10 cellular contexts compared by ENCODE assay signal in genomic region chr19:35901055-35901644, GRCh38. TPM values are rescaled to one million over a fixed set of nuclear protein-coding genes. Genes with fewer than 3 reads are reported as not detected.
A peak's percentile ranks its signal among the peaks of the same experiment; 100 is the strongest.
DNase-seq lines count a peak whose midpoint lies in the region; ATAC-seq and TF ChIP-seq lines count a peak whose summit lies in the region.
"Had no signal": no experiment of that assay in that cellular context is flagged by ENCODE, and none has a peak within 500 bp of the region (broad histone marks: within the 10 kb centered on the region; RNA-seq: fewer than 3 reads in every experiment).

No MANE protein-coding gene starts in this region.

- DNase-seq in Calu3 (no peak), NCI-H226 (peak; percentile 55), neural crest cell (ENCODE audit: low read depth, low spot score) (no peak), MV-4-11 (lab: John Stamatoyannopoulos, UW) (no peak), NOMO-1 (lab: John Stamatoyannopoulos, UW; ENCODE audit: unreplicated experiment in 2 of 2) (no peak), cerebellar nuclear complex (lab: John Stamatoyannopoulos, UW) (no peak)

- no peak for ATAC-seq in GM18909 (IDR thresholded peaks at IDR 0.05; ENCODE audit: poor library complexity, unreplicated experiment)

- CTCF ChIA-PET in Calu3 (lab: Charles Lee), result interaction anchor here (0.6 kb wide), 1 partner anchor 31 kb away, joined by 3 read pairs; no protein-coding TSS in a partner anchor

- H3K27ac Mint-ChIP-seq in Calu3 (ENCODE audit: unreplicated experiment) (no peak overlapping the region), neural crest cell (ENCODE audit: unreplicated experiment) (no peak overlapping the region)
- peak overlapping the region; percentile 96 for H3K27ac Mint-ChIP-seq in dendritic cell treated with granulocyte-macrophage colony-stimulating factor and Interleukin-4, amounts not matched to agents 40 ng/mL and 50 ng/mL, for 4 days

- H3K36me3 Mint-ChIP-seq in Calu3 (ENCODE audit: insufficient read depth, unreplicated experiment) (peaks cover 35% of the 10 kb centered on the region), neural crest cell (ENCODE audit: low read depth) (no peaks in the 10 kb centered on the region)
- H3K36me3 Mint-ChIP-seq in dendritic cell treated with granulocyte-macrophage colony-stimulating factor and Interleukin-4, amounts not matched to agents 40 ng/mL and 50 ng/mL, for 4 days (ENCODE audit: low read depth), result peaks cover 75% of the 10 kb centered on the region

- H3K27me3 Mint-ChIP-seq in Calu3 (ENCODE audit: unreplicated experiment) (peaks cover 32% of the 10 kb centered on the region), neural crest cell (ENCODE audit: low read depth) (peaks cover 53% of the 10 kb centered on the region)
- H3K27me3 Mint-ChIP-seq in dendritic cell treated with granulocyte-macrophage colony-stimulating factor and Interleukin-4, amounts not matched to agents 40 ng/mL and 50 ng/mL, for 4 days, result no peaks in the 10 kb centered on the region

- BruUV-seq in Calu3 (replicated peaks; lab: Mats Ljungman, UMichigan), result no TSS peak

- H3K9me3 Mint-ChIP-seq in Calu3 (ENCODE audit: low read depth, unreplicated experiment) (no peaks in the 10 kb centered on the region), neural crest cell (no peaks in the 10 kb centered on the region)
- H3K9me3 Mint-ChIP-seq in dendritic cell treated with granulocyte-macrophage colony-stimulating factor and Interleukin-4, amounts not matched to agents 40 ng/mL and 50 ng/mL, for 4 days, result no peaks in the 10 kb centered on the region

- H3K4me3 Mint-ChIP-seq in Calu3 (ENCODE audit: low read depth, unreplicated experiment) (peak overlapping the region; percentile 91), neural crest cell (peak overlapping the region; percentile 94)
- peak overlapping the region; percentile 98 for H3K4me3 Mint-ChIP-seq in dendritic cell treated with granulocyte-macrophage colony-stimulating factor and Interleukin-4, amounts not matched to agents 40 ng/mL and 50 ng/mL, for 4 days

- intact Hi-C loops in Calu3 (cut with micrococcal nuclease; ENCODE audit: unreplicated experiment), result no loop called here
- intact Hi-C loops in dendritic cell treated with granulocyte-macrophage colony-stimulating factor and Interleukin-4, amounts not matched to agents 40 ng/mL and 50 ng/mL, for 4 days (cut with micrococcal nuclease), result loop anchor here (10.0 kb wide), 1 partner anchor 156 kb away; the partner anchor contains the start of genes IGFLR1, LIN37, PSENEN and U2AF1L4

- H3K4me1 Mint-ChIP-seq in Calu3 (ENCODE audit: low read depth, unreplicated experiment) (peaks cover 9% of the 10 kb centered on the region), neural crest cell (peaks cover 6% of the 10 kb centered on the region)
- peaks cover 66% of the 10 kb centered on the region for H3K4me1 Mint-ChIP-seq in dendritic cell treated with granulocyte-macrophage colony-stimulating factor and Interleukin-4, amounts not matched to agents 40 ng/mL and 50 ng/mL, for 4 days (ENCODE audit: low read depth)

- TF ChIP-seq CTCF in Calu3 (IDR thresholded peaks at IDR 0.05; ENCODE audit: unreplicated experiment) (no peak), neural crest cell (conservative IDR thresholded peaks at IDR 0.05) (no peak)

RNA-seq across cellular contexts. Expression of gene NFKBID, which starts 0.8 kb away (rescaled TPM):
- 14.9 and 15.6 TPM in 2 replicates for total RNA-seq in Calu3 (2022)
- 6.4 and 8.0 TPM in 2 replicates for total RNA-seq in neural crest cell

RNA-seq across cellular contexts. Expression of gene HCST, which starts 1.2 kb away (rescaled TPM):
- total RNA-seq in Calu3 (2022), result not detected in 2 replicates
- not detected in 2 replicates for total RNA-seq in neural crest cell
- total RNA-seq: HT1080, kidney epithelial cell had no signal

RNA-seq across cellular contexts. Expression of gene TYROBP, which starts 6.9 kb away (rescaled TPM):
- total RNA-seq in Calu3 (2022) (not detected in 2 replicates), neural crest cell (not detected in 2 replicates)
- total RNA-seq: HT1080, kidney epithelial cell had no signal

RNA-seq across cellular contexts. Expression of gene APLP1, which starts 32.8 kb away (rescaled TPM):
- total RNA-seq in Calu3 (2022), result 11.5 and 15.8 TPM in 2 replicates
- 140 and 143 TPM in 2 replicates for total RNA-seq in neural crest cell

RNA-seq across cellular contexts. Expression of gene LRFN3, which starts 35.0 kb away (rescaled TPM):
- total RNA-seq in Calu3 (2022), result 15.2 and 18.5 TPM in 2 replicates
- total RNA-seq in neural crest cell, result 33.9 and 36.0 TPM in 2 replicates
